ENCODE assay signal across 8 cellular contexts in the genomic region with DNA sequence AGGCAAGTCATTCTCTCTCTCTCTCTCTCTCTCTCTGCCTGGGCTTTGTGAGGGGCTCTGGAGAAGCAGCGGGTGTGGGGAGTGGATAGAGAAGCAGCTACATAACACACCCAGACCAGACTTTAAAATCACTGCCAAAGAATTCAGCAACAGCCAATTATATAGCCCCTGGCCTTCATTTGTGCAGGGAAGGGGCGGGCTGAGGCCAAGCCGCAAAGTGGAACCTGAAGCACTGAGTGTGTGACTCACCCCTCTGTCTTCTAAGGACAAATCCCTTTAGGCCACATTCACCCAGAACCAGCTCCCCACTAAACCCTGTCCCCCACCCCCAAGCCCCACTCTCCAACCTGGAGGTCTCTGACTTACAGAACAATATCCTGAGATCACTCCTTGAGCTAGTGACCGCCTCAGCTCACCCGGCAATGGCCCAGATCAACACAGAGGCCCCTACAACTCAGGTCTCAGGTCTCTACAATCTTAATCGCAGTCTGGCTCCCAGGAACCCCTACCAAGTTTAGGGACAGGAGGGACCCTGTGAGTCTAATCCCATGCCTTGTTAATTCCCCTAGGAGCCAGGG. TPM values are rescaled to one million over a fixed set of nuclear protein-coding genes. Genes with fewer than 3 reads are reported as not detected.
A peak's percentile ranks its signal among the peaks of the same experiment; 100 is the strongest.
DNase-seq lines count a peak whose midpoint lies in the region; TF ChIP-seq lines count a peak whose summit lies in the region.

No MANE protein-coding gene starts in this region.

- CTCF ChIA-PET in OCI-LY7 (lab: Charles Lee; ENCODE audit: unreplicated experiment): no interaction called here

- peak overlapping the region; percentile 86 for H3K27ac ChIP-seq in OCI-LY7 (ENCODE audit: low read depth, low read length, poor library complexity, severe bottlenecking)
- no peak overlapping the region for H3K27ac ChIP-seq in iPS-20b (ENCODE audit: low read length)
- H3K27ac ChIP-seq in spleen: peak overlapping the region; percentile 86 to 99 (median 98)

- H3K36me3 ChIP-seq in OCI-LY7 (ENCODE audit: insufficient read depth, low read length): no peaks in the 10 kb centered on the region
- H3K36me3 ChIP-seq in iPS-20b (ENCODE audit: insufficient read depth, low read depth, low read length): no peaks in the 10 kb centered on the region
- H3K36me3 ChIP-seq in spleen: no peaks in the 10 kb centered on the region

- peak overlapping the region; percentile 28; the same call in 1 of the 2 replicates for H3K9ac ChIP-seq in iPS-20b (ENCODE audit: low read depth, low read length)

- no peak overlapping the region for H2AFZ ChIP-seq in OCI-LY7 (ENCODE audit: low read length)

- peak overlapping the region; percentile 97 for H3K4me2 ChIP-seq in OCI-LY7 (ENCODE audit: low read length)

- 44 to 68% (median 54%) methylated on average over 6 of the region's 6 CpGs for whole genome bisulfite sequencing in spleen, 5 donors

- H3K79me2 ChIP-seq in OCI-LY7 (ENCODE audit: insufficient read depth, low read depth, low read length): peaks cover 100% of the 10 kb centered on the region

- no peaks in the 10 kb centered on the region for H3K9me3 ChIP-seq in OCI-LY7 (ENCODE audit: low read length)
- no peaks in the 10 kb centered on the region for H3K9me3 ChIP-seq in iPS-20b (ENCODE audit: insufficient read depth, low read depth, low read length)
- H3K9me3 ChIP-seq in spleen: no peaks in the 10 kb centered on the region

- intact Hi-C loops in OCI-LY7 (cut with micrococcal nuclease; ENCODE audit: unreplicated experiment): no loop called here
- intact Hi-C loops in spleen (cut with DNase I; ENCODE audit: low total_unique reads): no loop called here

- peak overlapping the region; percentile 58 for H3K4me3 ChIP-seq in OCI-LY7 (ENCODE audit: low read depth, low read length, poor library complexity, severe bottlenecking)
- H3K4me3 ChIP-seq in iPS-20b (ENCODE audit: low read length): no peak overlapping the region; the same call in 1 of the 2 replicates
- H3K4me3 ChIP-seq in spleen: peak overlapping the region in 2 of 8 donors; percentile 9 to 81

- TF ChIP-seq CTCF in OCI-LY7 (conservative IDR thresholded peaks at IDR 0.05; ENCODE audit: low read length) (no peak), spleen (IDR thresholded peaks at IDR 0.05 in 8 of 11, conservative IDR thresholded peaks at IDR 0.05 in 3 of 11) (no peak)

- H3K4me1 ChIP-seq in OCI-LY7 (ENCODE audit: insufficient read depth, low read length, poor library complexity, severe bottlenecking): peaks cover 91% of the 10 kb centered on the region
- peaks cover 31% of the 10 kb centered on the region for H3K4me1 ChIP-seq in iPS-20b (ENCODE audit: insufficient read depth, low read length)
- peaks cover 75 to 100% (median 98%) of the 10 kb centered on the region in 6 donors for H3K4me1 ChIP-seq in spleen

- H3K27me3 ChIP-seq in iPS-20b (ENCODE audit: insufficient read depth, low read length): peaks cover 11% of the 10 kb centered on the region
- H3K27me3 ChIP-seq in spleen (replicated peaks in 1 of 7): no peaks in the 10 kb centered on the region

- H3K9me2 ChIP-seq in OCI-LY7 (ENCODE audit: insufficient read depth, low read length): no peaks in the 10 kb centered on the region

- no TSS peak for BruUV-seq in OCI-LY7 (replicated peaks; lab: Mats Ljungman, UMichigan)

- DNase-seq in stimulated activated CD4-positive, alpha-beta T cell treated with anti-CD3 and anti-CD28 coated beads, Interleukin-2, amount 100 ng/mL, for 24 hours: peak; percentile 33 to 52
- DNase-seq in stimulated activated CD4-positive, alpha-beta T cell treated with anti-CD3 and anti-CD28 coated beads, Interleukin-2, amount 100 ng/mL, for 48 hours: no peak
- DNase-seq in OCI-LY7 (ENCODE audit: low spot score): no peak
- peak; percentile 96 for DNase-seq in amniotic epithelial cell (ENCODE audit: low read depth)
- peak; percentile 83 for DNase-seq in spleen
- no peak for DNase-seq in NCI-H2107 treated with DMSO at 0.1 percent for 48 hours (lab: John Stamatoyannopoulos, UW; ENCODE audit: unreplicated experiment)
- DNase-seq in NK-92 treated with Interleukin-12 subunit alpha and Interleukin-12 subunit beta, amount 100 ng/mL, for 24 hours (lab: John Stamatoyannopoulos, UW): no peak

- peak in 1 of 3 donors; percentile 30 for TF ChIP-seq POLR2A in spleen (IDR thresholded peaks at IDR 0.05)

- POLR2A ChIA-PET in OCI-LY7 (lab: Charles Lee): interaction anchor here (0.7 to 3.2 kb wide), 10 partner anchors 10 to 135 kb away, joined by 3 to 15 read pairs (median 3); no protein-coding TSS in a partner anchor

- H4K20me1 ChIP-seq in OCI-LY7 (ENCODE audit: insufficient read depth, low read length): peaks cover 14% of the 10 kb centered on the region; the same call in 1 of the 2 replicates

RNA-seq across cellular contexts. Expression of a gene that starts 6.0 kb away (rescaled TPM):
- total RNA-seq in OCI-LY7 (2014; rRNA removed; shearing (Covaris generic)): 8.1 and 12.8 TPM in 2 replicates
- 38.7 and 43.7 TPM in 2 replicates for total RNA-seq in OCI-LY7 (2022)
- total RNA-seq in spleen: 100 to 1,000 TPM in 2 of 7 donors, 10 to 100 TPM in 5; 75.1 to 111 (median 91.4) TPM
- polyA plus RNA-seq in spleen: 10 to 100 TPM; 18.1 to 29.5 (median 25.4) TPM

Comparison
In these comparisons a context has a peak if more than half of its experiments do, and no peak if none do; other contexts are left out.
1. DNase-seq: peak in stimulated activated CD4-positive, alpha-beta T cell treated with anti-CD3 and anti-CD28 coated beads, Interleukin-2, amount 100 ng/mL, for 24 hours (2 of 2), amniotic epithelial cell (single experiment) and spleen (single experiment); none in stimulated activated CD4-positive, alpha-beta T cell treated with anti-CD3 and anti-CD28 coated beads, Interleukin-2, amount 100 ng/mL, for 48 hours (0 of 2), OCI-LY7 (single experiment), NCI-H2107 treated with DMSO at 0.1 percent for 48 hours (single experiment) and NK-92 treated with Interleukin-12 subunit alpha and Interleukin-12 subunit beta, amount 100 ng/mL, for 24 hours (single experiment).